19 cellular contexts compared by ENCODE assay signal in genomic region chr2:188306271-188306670, GRCh38. TPM values are rescaled to one million over a fixed set of nuclear protein-coding genes. Genes with fewer than 3 reads are reported as not detected.
"Had no signal": no experiment of that assay in that cellular context is flagged by ENCODE, and none has a peak within 500 bp of the region (broad histone marks: within the 10 kb centered on the region; RNA-seq: fewer than 3 reads in every experiment).

No MANE protein-coding gene starts in this region.

- H3K36me3 ChIP-seq: lower lobe of right lung, right lobe of liver, spleen, upper lobe of left lung had no signal

- H3K9me3 ChIP-seq: lower lobe of right lung, psoas muscle, right lobe of liver, spleen, upper lobe of left lung had no signal

- ATAC-seq: activated CD4-positive, alpha-beta T cell treated with anti-CD3 and anti-CD28 coated beads for 36 hours; activated CD8-positive, alpha-beta T cell treated with anti-CD3 and anti-CD28 coated beads, Interleukin-2, amount 10 ng/mL, durations not matched to agents 7 days and 5 days; activated naive CD8-positive, alpha-beta T cell treated with anti-CD3 and anti-CD28 coated beads, Interleukin-2, amount 50 U/mL, for 24 hours; effector memory CD8-positive, alpha-beta T cell; left cardiac atrium; lower lobe of right lung; naive thymus-derived CD4-positive, alpha-beta T cell; right lobe of liver had no signal

- DNase-seq: activated CD4-positive, alpha-beta T cell treated with anti-CD3 and anti-CD28 coated beads for 36 hours; activated CD8-positive, alpha-beta memory T cell treated with anti-CD3 and anti-CD28 coated beads, Interleukin-2, amount 50 U/mL, for 48 hours; activated CD8-positive, alpha-beta T cell treated with anti-CD3 and anti-CD28 coated beads, Interleukin-2, amount 10 ng/mL, durations not matched to agents 7 days and 5 days; activated naive CD4-positive, alpha-beta T cell; activated naive CD8-positive, alpha-beta T cell treated with anti-CD3 and anti-CD28 coated beads, Interleukin-2, amount 50 U/mL, for 24 hours; central memory CD4-positive, alpha-beta T cell; effector memory CD8-positive, alpha-beta T cell; left cardiac atrium; lower lobe of right lung; naive thymus-derived CD4-positive, alpha-beta T cell; right lobe of liver; spleen; stimulated activated CD4-positive, alpha-beta T cell treated with anti-CD3 and anti-CD28 coated beads, Interleukin-1b, Interleukin-23, amount 100 ng/mL, for 48 hours; stimulated activated naive CD4-positive, alpha-beta T cell treated with Interleukin-2 at 50 U/mL for 16 hours; upper lobe of left lung had no signal

- H3K4me3 ChIP-seq: lower lobe of right lung, psoas muscle, right lobe of liver, spleen, upper lobe of left lung had no signal

- H3K4me1 Mint-ChIP-seq: activated CD4-positive, alpha-beta T cell treated with anti-CD3 and anti-CD28 coated beads for 36 hours; activated naive CD8-positive, alpha-beta T cell treated with anti-CD3 and anti-CD28 coated beads, Interleukin-2, amount 50 U/mL, for 24 hours; naive thymus-derived CD4-positive, alpha-beta T cell had no signal

- H3K9me3 Mint-ChIP-seq: activated naive CD8-positive, alpha-beta T cell treated with anti-CD3 and anti-CD28 coated beads, Interleukin-2, amount 50 U/mL, for 24 hours; dendritic cell treated with granulocyte-macrophage colony-stimulating factor and Interleukin-4, amounts not matched to agents 40 ng/mL and 50 ng/mL, for 4 days; T-helper 2 cell treated with Interferon-gamma antibody and Interleukin-4, amounts not matched to agents 5 μg/mL and 100 μg/mL, for 36 hours had no signal

- H3K27me3 Mint-ChIP-seq: activated naive CD8-positive, alpha-beta T cell treated with anti-CD3 and anti-CD28 coated beads, Interleukin-2, amount 50 U/mL, for 24 hours; dendritic cell treated with granulocyte-macrophage colony-stimulating factor and Interleukin-4, amounts not matched to agents 40 ng/mL and 50 ng/mL, for 4 days; effector memory CD8-positive, alpha-beta T cell; naive thymus-derived CD4-positive, alpha-beta T cell had no signal

- H3K4me3 Mint-ChIP-seq: activated CD4-positive, alpha-beta T cell treated with anti-CD3 and anti-CD28 coated beads for 36 hours; activated CD8-positive, alpha-beta T cell treated with anti-CD3 and anti-CD28 coated beads, Interleukin-2, amount 10 ng/mL, durations not matched to agents 7 days and 5 days; activated naive CD8-positive, alpha-beta T cell treated with anti-CD3 and anti-CD28 coated beads, Interleukin-2, amount 50 U/mL, for 24 hours; dendritic cell treated with granulocyte-macrophage colony-stimulating factor and Interleukin-4, amounts not matched to agents 40 ng/mL and 50 ng/mL, for 4 days; effector memory CD8-positive, alpha-beta T cell; naive thymus-derived CD4-positive, alpha-beta T cell; T-helper 2 cell treated with Interferon-gamma antibody and Interleukin-4, amounts not matched to agents 5 μg/mL and 100 μg/mL, for 36 hours had no signal

- H3K27ac Mint-ChIP-seq: activated CD4-positive, alpha-beta T cell treated with anti-CD3 and anti-CD28 coated beads for 36 hours; activated CD8-positive, alpha-beta T cell treated with anti-CD3 and anti-CD28 coated beads, Interleukin-2, amount 10 ng/mL, durations not matched to agents 7 days and 5 days; activated naive CD8-positive, alpha-beta T cell treated with anti-CD3 and anti-CD28 coated beads, Interleukin-2, amount 50 U/mL, for 24 hours; dendritic cell treated with granulocyte-macrophage colony-stimulating factor and Interleukin-4, amounts not matched to agents 40 ng/mL and 50 ng/mL, for 4 days; effector memory CD8-positive, alpha-beta T cell; naive thymus-derived CD4-positive, alpha-beta T cell; T-helper 2 cell treated with Interferon-gamma antibody and Interleukin-4, amounts not matched to agents 5 μg/mL and 100 μg/mL, for 36 hours had no signal

- H3K36me3 Mint-ChIP-seq: naive thymus-derived CD4-positive, alpha-beta T cell had no signal

- H3K4me1 ChIP-seq: lower lobe of right lung, right lobe of liver, upper lobe of left lung had no signal

- H3K27me3 ChIP-seq: right lobe of liver, spleen, upper lobe of left lung had no signal

- H3K27ac ChIP-seq: epithelial cell of prostate, lower lobe of right lung, psoas muscle, right lobe of liver, upper lobe of left lung had no signal

RNA-seq across cellular contexts. Expression of gene GULP1, which starts 14.6 kb away (rescaled TPM):
- total RNA-seq: activated CD4-positive, alpha-beta T cell treated with anti-CD3 and anti-CD28 coated beads for 36 hours; activated CD8-positive, alpha-beta T cell treated with anti-CD3 and anti-CD28 coated beads, Interleukin-2, amount 10 ng/mL, durations not matched to agents 7 days and 5 days; naive thymus-derived CD4-positive, alpha-beta T cell had no signal
- polyA plus RNA-seq: naive thymus-derived CD4-positive, alpha-beta T cell had no signal
